In genomic region chr11:1050581-1051355, GRCh38 we compare ENCODE assay signal across 8 cellular contexts. TPM values are rescaled to one million over a fixed set of nuclear protein-coding genes. Genes with fewer than 3 reads are reported as not detected.
DNase-seq lines count a peak whose midpoint lies in the region; ATAC-seq and TF ChIP-seq lines count a peak whose summit lies in the region.

No MANE protein-coding gene starts in this region.

- no peak overlapping the region for H3K4me3 ChIP-seq in PC-9
- H3K4me3 ChIP-seq in fibroblast of the aortic adventitia (ENCODE audit: low read depth, low read length): no peak overlapping the region
- H3K4me3 ChIP-seq in testis: no peak overlapping the region

- H3K36me3 ChIP-seq in PC-9 (ENCODE audit: low read depth) (no peaks in the 10 kb centered on the region), testis (ENCODE audit: low read depth, missing control alignments) (no peaks in the 10 kb centered on the region)

- H3K27me3 ChIP-seq in PC-9 (ENCODE audit: insufficient read depth, low read depth) (no peaks in the 10 kb centered on the region), testis (no peaks in the 10 kb centered on the region)

- no peaks in the 10 kb centered on the region for H3F3A ChIP-seq in PC-9 (ENCODE audit: insufficient read depth, low read depth)

- no peaks in the 10 kb centered on the region for H3K4me1 Mint-ChIP-seq in activated T-cell treated with anti-CD3 and anti-CD28 coated beads, Interleukin-2, amount 50 U/mL, for 72 hours (ENCODE audit: low read depth)

- no peaks in the 10 kb centered on the region for H3K36me3 Mint-ChIP-seq in activated T-cell treated with anti-CD3 and anti-CD28 coated beads, Interleukin-2, amount 50 U/mL, for 72 hours (ENCODE audit: insufficient read depth in 2 of 2)

- H3K27me3 Mint-ChIP-seq in activated T-cell treated with anti-CD3 and anti-CD28 coated beads, Interleukin-2, amount 50 U/mL, for 72 hours (ENCODE audit: low read depth): no peaks in the 10 kb centered on the region

- intact Hi-C loops in PC-9 (cut with micrococcal nuclease; ENCODE audit: unreplicated experiment) (loop anchor here (2.0 to 10.0 kb wide), 3 partner anchors 64 to 208 kb away; partner anchors contain the start of genes AP2A2, POLR2L and TSPAN4), testis (cut with DNase I; ENCODE audit: low total_unique reads) (no loop called here)

- H3K4me1 ChIP-seq in PC-9 (replicated peaks; ENCODE audit: insufficient read depth) (no peaks in the 10 kb centered on the region), testis (no peaks in the 10 kb centered on the region)

- POLR2A ChIA-PET in PC-9 (lab: Charles Lee; ENCODE audit: unreplicated experiment): no interaction called here

- H2AFZ ChIP-seq in PC-9: no peak overlapping the region

- no peaks in the 10 kb centered on the region for H3K79me2 ChIP-seq in PC-9 (ENCODE audit: low read depth)

- peak; percentile 46 for DNase-seq in SKM-1 treated with dmso at 0.1 percent for 144 hours (lab: John Stamatoyannopoulos, UW; ENCODE audit: unreplicated experiment)
- DNase-seq in SKM-1 (lab: John Stamatoyannopoulos, UW; ENCODE audit: unreplicated experiment): no peak
- peak; percentile 85 for DNase-seq in KBM-7
- peak; percentile 45 to 77 for DNase-seq in PC-9
- DNase-seq in activated T-cell treated with anti-CD3 and anti-CD28 coated beads, Interleukin-2, amount 50 U/mL, for 72 hours: peak; percentile 78 to 81
- peak; percentile 52 for DNase-seq in fibroblast of the aortic adventitia (ENCODE audit: low read depth)
- DNase-seq in nucleus accumbens (lab: John Stamatoyannopoulos, UW): peak in 33 of 56 donors; percentile 5 to 62 (median 26)
- DNase-seq in testis: peak; percentile 77

- no peaks in the 10 kb centered on the region for H4K20me1 ChIP-seq in PC-9 (ENCODE audit: insufficient read depth)

- H3K9me3 Mint-ChIP-seq in activated T-cell treated with anti-CD3 and anti-CD28 coated beads, Interleukin-2, amount 50 U/mL, for 72 hours: no peaks in the 10 kb centered on the region

- TF ChIP-seq POLR2A in testis (IDR thresholded peaks at IDR 0.05): no peak

- H3K4me3 Mint-ChIP-seq in activated T-cell treated with anti-CD3 and anti-CD28 coated beads, Interleukin-2, amount 50 U/mL, for 72 hours: no peak overlapping the region

- in situ Hi-C loops in KBM-7 (cut with MboI; ENCODE audit: low pct_unique_long_range_greater_than_20kb, low sequenced_read_pairs): no loop called here

- CTCF ChIA-PET in PC-9 (lab: Charles Lee): interaction anchor here (0.9 kb wide), 1 partner anchor 159 kb away, joined by 5 read pairs; no protein-coding TSS in a partner anchor

- no peaks in the 10 kb centered on the region for H3K9me3 ChIP-seq in PC-9 (ENCODE audit: insufficient read depth, low read depth)
- H3K9me3 ChIP-seq in testis: no peaks in the 10 kb centered on the region

- peak; percentile 98 to 99 for ATAC-seq in activated T-cell treated with anti-CD3 and anti-CD28 coated beads, Interleukin-2, amount 50 U/mL, for 72 hours (replicated peaks in 1 of 2)

- TF ChIP-seq CTCF in PC-9 (conservative IDR thresholded peaks at IDR 0.05) (peak; percentile 83), fibroblast of the aortic adventitia (IDR thresholded peaks at IDR 0.05; ENCODE audit: insufficient read depth, low read length) (peak; percentile 89), testis (IDR thresholded peaks at IDR 0.05) (peak; percentile 82 to 86 (median 86))

- peak overlapping the region; percentile 42; the same call in 1 of the 2 replicates for H3K4me2 ChIP-seq in PC-9

- H3K27ac Mint-ChIP-seq in activated T-cell treated with anti-CD3 and anti-CD28 coated beads, Interleukin-2, amount 50 U/mL, for 72 hours: no peak overlapping the region

- WGBS in testis, 2 donors: 53 to 60% methylated on average over 1 to 39 of the region's 39 CpGs

- H3K27ac ChIP-seq in PC-9: no peak overlapping the region
- no peak overlapping the region for H3K27ac ChIP-seq in testis

- no peaks in the 10 kb centered on the region for H3K9me2 ChIP-seq in PC-9 (ENCODE audit: insufficient read depth)

- BruUV-seq in PC-9 (replicated peaks; lab: Mats Ljungman, UMichigan): no TSS peak

RNA-seq across cellular contexts. Expression of gene MUC6, which starts 14.2 kb away (rescaled TPM):
- total RNA-seq in PC-9 (2021) (0.07 TPM in 1 of 2 replicates, not detected in the other), fibroblast of the aortic adventitia (ENCODE audit: low replicate concordance) (under 0.01 TPM in 1 of 2 replicates, not detected in the other), testis (under 1 TPM; 0.16 to 0.19 TPM)
- not detected for total RNA-seq in activated T-cell treated with anti-CD3 and anti-CD28 coated beads, Interleukin-2, amount 50 U/mL, for 72 hours
- polyA plus RNA-seq in testis (ENCODE audit: insufficient read depth, low read depth, low replicate concordance): 1.5 TPM

RNA-seq across cellular contexts. Expression of gene MUC2, which starts 23.9 kb away (rescaled TPM):
- total RNA-seq in PC-9 (2021): 0.03 and 0.04 TPM in 2 replicates
- not detected for total RNA-seq in activated T-cell treated with anti-CD3 and anti-CD28 coated beads, Interleukin-2, amount 50 U/mL, for 72 hours
- not detected in 2 replicates for total RNA-seq in fibroblast of the aortic adventitia (ENCODE audit: low replicate concordance)
- total RNA-seq in testis: under 1 TPM; 0.47 to 0.93 TPM
- polyA plus RNA-seq in testis (ENCODE audit: insufficient read depth, low read depth, low replicate concordance): 0.41 TPM
